ENCODE assay signal across 18 cellular contexts in the genomic region with DNA sequence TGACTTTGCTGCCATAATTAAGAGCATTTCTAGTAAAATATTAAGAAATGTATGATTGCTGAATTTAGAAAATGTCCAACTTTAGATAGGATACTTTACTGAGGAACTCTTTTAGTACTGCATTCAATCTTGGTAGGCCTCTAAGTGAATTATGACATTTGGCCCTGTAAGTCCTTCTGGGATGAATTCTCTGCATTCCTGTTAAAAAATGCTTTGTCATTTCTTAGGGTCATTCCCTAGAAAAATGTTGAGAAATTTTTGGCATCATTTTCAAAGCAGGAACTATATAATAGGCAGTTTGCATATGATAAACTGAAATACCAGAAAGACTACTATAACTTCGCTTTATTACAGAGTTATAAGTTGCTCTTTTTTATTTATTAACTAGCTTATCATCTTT.
A peak's percentile ranks its signal among the peaks of the same experiment; 100 is the strongest.
DNase-seq lines count a peak whose midpoint lies in the region; ATAC-seq and TF ChIP-seq lines count a peak whose summit lies in the region.
"Had no signal": no experiment of that assay in that cellular context is flagged by ENCODE, and none has a peak within 500 bp of the region (broad histone marks: within the 10 kb centered on the region; RNA-seq: fewer than 3 reads in every experiment).

No MANE protein-coding gene starts in this region.

- DNase-seq in BJ (ENCODE audit: low read depth) = peak; percentile 24
- peak in 1 of 2 experiments; percentile 46 for DNase-seq in SJSA1 (ENCODE audit: low read depth in 1 of 2, low spot score in 2 of 2)
- peak; percentile 90 for DNase-seq in fibroblast of the aortic adventitia (ENCODE audit: low read depth)
- peak; percentile 22 for DNase-seq in renal cortical epithelial cell (ENCODE audit: low read depth)
- DNase-seq in vagina (ENCODE audit: extremely low spot score in 2 of 2) = no peak
- no peak for DNase-seq in activated CD8-positive, alpha-beta memory T cell treated with anti-CD3 and anti-CD28 coated beads, Interleukin-2, amount 50 U/mL, for 4 hours
- DNase-seq in central memory CD4-positive, alpha-beta T cell = no peak
- DNase-seq: activated T-cell treated with anti-CD3 and anti-CD28 coated beads, Interleukin-2, amount 50 U/mL, for 1 hour; caudate nucleus; DMS53; heart right ventricle; mucosa of descending colon; NCI-H1694 treated with DMSO at 0.1 percent for 48 hours; NCI-H446; ovary; stimulated activated naive CD8-positive, alpha-beta T cell treated with anti-CD3 and anti-CD28 coated beads, Interleukin-15, amount 100 ng/mL, for 72 hours had no signal

- CTCF ChIA-PET in BJ (lab: Yijun Ruan, JAX) = no interaction called here

- intact Hi-C loops in vagina (cut with DNase I) = no loop called here

- POLR2A ChIA-PET in BJ (lab: Charles Lee) = no interaction called here

- no peak for ATAC-seq in GM21381 (IDR thresholded peaks at IDR 0.05; ENCODE audit: unreplicated experiment)
- ATAC-seq: heart right ventricle; mucosa of descending colon; stimulated activated naive CD8-positive, alpha-beta T cell treated with anti-CD3 and anti-CD28 coated beads, Interleukin-15, amount 100 ng/mL, for 72 hours had no signal

- H3K36me3 ChIP-seq in BJ (ENCODE audit: control insufficient read depth, insufficient read depth, low read length) (no peaks in the 10 kb centered on the region), SJSA1 (no peaks in the 10 kb centered on the region), vagina (no peaks in the 10 kb centered on the region)
- H3K36me3 ChIP-seq: BLaER1 treated with 17β-estradiol and CSF1 and Interleukin-3, amounts not matched to agents 10 nM and 100 nM; ovary had no signal

- H3K27ac ChIP-seq in SJSA1 = peak overlapping the region; percentile 42
- H3K27ac ChIP-seq in vagina = no peak overlapping the region
- H3K27ac ChIP-seq: BLaER1 treated with 17β-estradiol and CSF1 and Interleukin-3, amounts not matched to agents 10 nM and 100 nM; heart right ventricle; ovary had no signal

- no peak for TF ChIP-seq CTCF in BJ (IDR thresholded peaks at IDR 0.05; ENCODE audit: insufficient read depth, low read depth, low read length)
- TF ChIP-seq CTCF in fibroblast of the aortic adventitia (IDR thresholded peaks at IDR 0.05; ENCODE audit: insufficient read depth, low read length) = no peak
- no peak for TF ChIP-seq CTCF in vagina (IDR thresholded peaks at IDR 0.05)

- H3K4me3 ChIP-seq in BJ (ENCODE audit: low read depth, low read length) (no peak overlapping the region), SJSA1 (no peak overlapping the region), fibroblast of the aortic adventitia (ENCODE audit: low read depth, low read length) (no peak overlapping the region), vagina (no peak overlapping the region)
- H3K4me3 ChIP-seq: BLaER1 treated with 17β-estradiol and CSF1 and Interleukin-3, amounts not matched to agents 10 nM and 100 nM; heart right ventricle; mucosa of descending colon; ovary had no signal

- H3K27me3 ChIP-seq in BJ (ENCODE audit: control insufficient read depth, insufficient read depth, low read length) (no peaks in the 10 kb centered on the region), SJSA1 (replicated peaks) (no peaks in the 10 kb centered on the region; the same call in 1 of the 2 replicates), vagina (no peaks in the 10 kb centered on the region)
- H3K27me3 ChIP-seq: BLaER1 treated with 17β-estradiol and CSF1 and Interleukin-3, amounts not matched to agents 10 nM and 100 nM; heart right ventricle; ovary had no signal

- TF ChIP-seq POLR2A in vagina (IDR thresholded peaks at IDR 0.05) = no peak

- H3K4me1 ChIP-seq in SJSA1 (replicated peaks) = peaks cover 13% of the 10 kb centered on the region
- H3K4me1 ChIP-seq in vagina = no peaks in the 10 kb centered on the region
- H3K4me1 ChIP-seq: BLaER1 treated with 17β-estradiol and CSF1 and Interleukin-3, amounts not matched to agents 10 nM and 100 nM had no signal

- 0 out of 2 replicates have a peak, but pooled peaks cover 3% of the 10 kb centered on the region for H3K9me3 ChIP-seq in SJSA1 (replicated peaks)
- no peaks in the 10 kb centered on the region for H3K9me3 ChIP-seq in vagina
- H3K9me3 ChIP-seq: BLaER1 treated with 17β-estradiol and CSF1 and Interleukin-3, amounts not matched to agents 10 nM and 100 nM; heart right ventricle; mucosa of descending colon; ovary had no signal

Comparison
In these comparisons a context has a peak if more than half of its experiments do, and no peak if none do; other contexts are left out.
1. DNase-seq: peak in BJ (single experiment), fibroblast of the aortic adventitia (single experiment) and renal cortical epithelial cell (single experiment); none in vagina (0 of 2), activated CD8-positive, alpha-beta memory T cell treated with anti-CD3 and anti-CD28 coated beads, Interleukin-2, amount 50 U/mL, for 4 hours (single experiment) and central memory CD4-positive, alpha-beta T cell (single experiment).